In genomic region chr4:113998531-113998930, GRCh38 we compare ENCODE assay signal across 24 cellular contexts. TPM values are rescaled to one million over a fixed set of nuclear protein-coding genes. Genes with fewer than 3 reads are reported as not detected.
"Had no signal": no experiment of that assay in that cellular context is flagged by ENCODE, and none has a peak within 500 bp of the region (broad histone marks: within the 10 kb centered on the region; RNA-seq: fewer than 3 reads in every experiment).

No MANE protein-coding gene starts in this region.

- H3K4me3 ChIP-seq: esophagus muscularis mucosa, gastroesophageal sphincter, hepatocyte, ovary, sigmoid colon, suprapubic skin, tibial artery had no signal

- H3K4me2 ChIP-seq: hepatocyte had no signal

- H3K36me3 ChIP-seq: esophagus muscularis mucosa, gastroesophageal sphincter, ovary, sigmoid colon, suprapubic skin, tibial artery had no signal

- H3K27me3 ChIP-seq: esophagus muscularis mucosa, gastroesophageal sphincter, hepatocyte, ovary, sigmoid colon, suprapubic skin, tibial artery had no signal

- H3K9me3 ChIP-seq: esophagus muscularis mucosa, gastroesophageal sphincter, ovary, sigmoid colon, suprapubic skin, tibial artery had no signal

- ATAC-seq: gastroesophageal sphincter; stimulated activated memory B cell treated with anti-CD40 and anti-IgM and Interleukin-4, amounts not matched to agents 10 μg/mL and 1 μg/mL and 100 μg/mL, for 72 hours had no signal

- H2AFZ ChIP-seq: hepatocyte had no signal

- H3K27ac ChIP-seq: esophagus muscularis mucosa, gastroesophageal sphincter, hepatocyte, ovary, sigmoid colon, suprapubic skin, tibial artery had no signal

- DNase-seq: activated CD4-positive, alpha-beta memory T cell treated with anti-CD3 and anti-CD28 coated beads, Interleukin-2, amount 10 ng/mL, durations not matched to agents 7 days and 5 days; activated CD4-positive, alpha-beta T cell treated with anti-CD3 and anti-CD28 coated beads for 1 hour; activated CD4-positive, alpha-beta T cell treated with anti-CD3 and anti-CD28 coated beads, Interleukin-2, amount 10 ng/mL, durations not matched to agents 7 days and 5 days; activated CD8-positive, alpha-beta memory T cell treated with anti-CD3 and anti-CD28 coated beads, Interleukin-2, amount 50 U/mL, for 48 hours; activated gamma-delta T cell; activated naive CD4-positive, alpha-beta T cell treated with anti-CD3 and anti-CD28 coated beads, Interleukin-2, amount 10 ng/mL, durations not matched to agents 7 days and 5 days; activated naive CD8-positive, alpha-beta T cell treated with anti-CD3 and anti-CD28 coated beads, Interleukin-2, amount 10 ng/mL, durations not matched to agents 7 days and 5 days; activated T-cell treated with anti-CD3 and anti-CD28 coated beads, Interleukin-2, amount 50 U/mL, for 24 hours; amygdala; dermis blood vessel endothelial cell; effector CD4-positive, alpha-beta T cell; islet precursor cell; naive B cell; ovary; sigmoid colon; small intestine; stimulated activated CD4-positive, alpha-beta T cell treated with anti-CD3 and anti-CD28 coated beads, Interleukin-4, amount 100 ng/mL, for 24 hours; T-helper 2 cell; tibial artery had no signal

- H3K4me1 ChIP-seq: esophagus muscularis mucosa, gastroesophageal sphincter, sigmoid colon, suprapubic skin had no signal

- H3K79me2 ChIP-seq: hepatocyte had no signal

RNA-seq across cellular contexts. Expression of gene ARSJ, which starts 19.1 kb away (rescaled TPM):
- total RNA-seq: activated CD4-positive, alpha-beta memory T cell treated with anti-CD3 and anti-CD28 coated beads, Interleukin-2, amount 10 ng/mL, durations not matched to agents 7 days and 5 days; activated CD4-positive, alpha-beta T cell treated with anti-CD3 and anti-CD28 coated beads, Interleukin-2, amount 10 ng/mL, durations not matched to agents 7 days and 5 days had no signal
